13 cellular contexts compared by ENCODE assay signal in the genomic region with DNA sequence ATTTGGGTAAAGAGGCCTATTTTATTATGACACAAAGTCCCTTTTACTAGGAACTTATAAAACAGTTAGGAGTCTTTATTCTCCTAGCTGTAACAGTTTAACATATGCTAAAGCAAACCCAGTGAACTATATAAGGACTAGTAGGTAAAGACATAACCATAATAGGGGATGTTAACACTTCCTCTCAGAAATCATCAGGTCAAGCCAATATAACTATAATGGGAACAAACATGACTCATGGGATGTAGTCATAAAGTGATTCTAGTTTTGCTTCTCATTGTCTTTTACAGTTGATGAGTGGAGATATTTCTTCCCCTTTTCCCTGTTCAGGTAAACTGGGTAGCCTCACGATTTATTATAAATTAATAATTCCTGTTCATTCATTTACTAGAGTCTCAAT. TPM values are rescaled to one million over a fixed set of nuclear protein-coding genes. Genes with fewer than 3 reads are reported as not detected.
DNase-seq lines count a peak whose midpoint lies in the region; ATAC-seq and TF ChIP-seq lines count a peak whose summit lies in the region.
"Had no signal": no experiment of that assay in that cellular context is flagged by ENCODE, and none has a peak within 500 bp of the region (broad histone marks: within the 10 kb centered on the region; RNA-seq: fewer than 3 reads in every experiment).

No MANE protein-coding gene starts in this region.

- H3K27ac ChIP-seq in fibroblast of lung (ENCODE audit: insufficient read depth, low read length) (no peak overlapping the region), neural progenitor cell (no peak overlapping the region)
- H3K27ac ChIP-seq: suprapubic skin had no signal

- H3K36me3 ChIP-seq in fibroblast of lung (ENCODE audit: control insufficient read depth, insufficient read depth, low read length), result no peaks in the 10 kb centered on the region
- H3K36me3 ChIP-seq in neural progenitor cell, result no peaks in the 10 kb centered on the region
- H3K36me3 ChIP-seq: suprapubic skin had no signal

- no peaks in the 10 kb centered on the region for H3K27me3 Mint-ChIP-seq in neural progenitor cell (ENCODE audit: insufficient read depth, low read depth)

- H3K36me3 Mint-ChIP-seq in neural progenitor cell, result no peaks in the 10 kb centered on the region

- ATAC-seq in GM18498 (IDR thresholded peaks at IDR 0.05; ENCODE audit: unreplicated experiment) (peak; percentile 84), GM21786 (IDR thresholded peaks at IDR 0.05; ENCODE audit: unreplicated experiment) (peak; percentile 88), HG03565 (IDR thresholded peaks at IDR 0.05; ENCODE audit: unreplicated experiment) (peak; percentile 94)

- H3K9me3 ChIP-seq in fibroblast of lung (ENCODE audit: control insufficient read depth, insufficient read depth, low read depth, low read length) (no peaks in the 10 kb centered on the region), neural progenitor cell (ENCODE audit: low read depth) (no peaks in the 10 kb centered on the region)
- H3K9me3 ChIP-seq: suprapubic skin had no signal

- TF ChIP-seq CTCF in fibroblast of lung (conservative IDR thresholded peaks at IDR 0.05 in 1 of 2, IDR thresholded peaks at IDR 0.05 in 1 of 2; ENCODE audit: low read depth in 1 of 2, low read length in 2 of 2) (no peak), neural progenitor cell (IDR thresholded peaks at IDR 0.05) (no peak)

- H3F3A ChIP-seq in neural progenitor cell (ENCODE audit: low read depth), result no peaks in the 10 kb centered on the region

- no peak overlapping the region for H2AFZ ChIP-seq in fibroblast of lung (ENCODE audit: low read length)
- H2AFZ ChIP-seq in neural progenitor cell (replicated peaks), result no peak overlapping the region

- DNase-seq in fibroblast of lung (ENCODE audit: low read depth in 2 of 2) (peak; percentile 19 to 33), HUDEP-2 (lab: John Stamatoyannopoulos, UW; ENCODE audit: unreplicated experiment in 76 of 76) (no peak), NCI-H1092 (lab: John Stamatoyannopoulos, UW) (no peak), HuH-7.5 (ENCODE audit: low spot score) (no peak), neural progenitor cell (ENCODE audit: low spot score) (no peak)
- DNase-seq: Calu3; foreskin melanocyte; KBM-7; stimulated activated CD4-positive, alpha-beta T cell treated with anti-CD3 and anti-CD28 coated beads, Interleukin-2, amount 100 ng/mL, for 24 hours had no signal

- H4K20me1 ChIP-seq in fibroblast of lung (ENCODE audit: control insufficient read depth, extremely low read depth, insufficient read depth, low read length), result no peaks in the 10 kb centered on the region
- H4K20me1 ChIP-seq in neural progenitor cell (ENCODE audit: low read depth), result peaks cover 14% of the 10 kb centered on the region

- no peak overlapping the region for H3K4me3 ChIP-seq in fibroblast of lung (replicated peaks in 1 of 4; ENCODE audit: control extremely low read depth in 1 of 4, insufficient read depth in 1 of 4, low read depth in 3 of 4, low read length in 4 of 4)
- no peak overlapping the region for H3K4me3 ChIP-seq in neural progenitor cell
- H3K4me3 ChIP-seq: suprapubic skin had no signal

- no peak overlapping the region for H3K27ac Mint-ChIP-seq in neural progenitor cell

- H3K4me2 ChIP-seq in fibroblast of lung (ENCODE audit: extremely low read depth, insufficient read depth, low read length) (no peak overlapping the region), neural progenitor cell (no peak overlapping the region)

- H3K9me3 Mint-ChIP-seq in neural progenitor cell, result peaks cover 2% of the 10 kb centered on the region

- H3K27me3 ChIP-seq in fibroblast of lung (ENCODE audit: control insufficient read depth, insufficient read depth, low read length) (no peaks in the 10 kb centered on the region), neural progenitor cell (no peaks in the 10 kb centered on the region)
- H3K27me3 ChIP-seq: suprapubic skin had no signal

- H3K4me1 Mint-ChIP-seq in neural progenitor cell, result no peaks in the 10 kb centered on the region

- H3K4me1 ChIP-seq in fibroblast of lung (ENCODE audit: control insufficient read depth, extremely low read depth, insufficient read depth, low read length), result no peaks in the 10 kb centered on the region
- no peaks in the 10 kb centered on the region for H3K4me1 ChIP-seq in neural progenitor cell
- H3K4me1 ChIP-seq: suprapubic skin had no signal

- no peaks in the 10 kb centered on the region for H3K79me2 ChIP-seq in fibroblast of lung (ENCODE audit: control insufficient read depth, insufficient read depth, low read length)
- H3K79me2 ChIP-seq in neural progenitor cell (ENCODE audit: low read depth), result peaks cover 98% of the 10 kb centered on the region

- H3K9ac ChIP-seq in fibroblast of lung (ENCODE audit: insufficient read depth, low read length) (no peak overlapping the region), neural progenitor cell (no peak overlapping the region)

- H3K4me3 Mint-ChIP-seq in neural progenitor cell, result no peak overlapping the region

RNA-seq across cellular contexts. Expression of gene PTCHD4, which starts 9.7 kb away (rescaled TPM):
- total RNA-seq in fibroblast of lung (4.4 and 5.8 TPM in 2 replicates), neural progenitor cell (ENCODE audit: low replicate concordance) (5.6 and 7.8 TPM in 2 replicates)
- 0.57 and 0.99 TPM in 2 replicates for polyA plus RNA-seq in fibroblast of lung
- polyA plus RNA-seq in fibroblast of lung (2012), result 0.47 and 0.70 TPM in 2 replicates
- 0.70 TPM in 1 of 2 replicates, not detected in the other for polyA minus RNA-seq in fibroblast of lung (ENCODE audit: low replicate concordance)
- total RNA-seq: Calu3 had no signal

Comparison
In these comparisons a context has a peak if more than half of its experiments do, and no peak if none do; other contexts are left out.
1. DNase-seq: peak in fibroblast of lung (2 of 2); none in HUDEP-2 (0 of 76), NCI-H1092 (single experiment), HuH-7.5 (single experiment) and neural progenitor cell (single experiment).
2. Peak in every context shown above with its lines, with median percentiles within 50 percentile points of each other: ATAC-seq.